ENCODE assay signal across 34 cellular contexts in the genomic region with DNA sequence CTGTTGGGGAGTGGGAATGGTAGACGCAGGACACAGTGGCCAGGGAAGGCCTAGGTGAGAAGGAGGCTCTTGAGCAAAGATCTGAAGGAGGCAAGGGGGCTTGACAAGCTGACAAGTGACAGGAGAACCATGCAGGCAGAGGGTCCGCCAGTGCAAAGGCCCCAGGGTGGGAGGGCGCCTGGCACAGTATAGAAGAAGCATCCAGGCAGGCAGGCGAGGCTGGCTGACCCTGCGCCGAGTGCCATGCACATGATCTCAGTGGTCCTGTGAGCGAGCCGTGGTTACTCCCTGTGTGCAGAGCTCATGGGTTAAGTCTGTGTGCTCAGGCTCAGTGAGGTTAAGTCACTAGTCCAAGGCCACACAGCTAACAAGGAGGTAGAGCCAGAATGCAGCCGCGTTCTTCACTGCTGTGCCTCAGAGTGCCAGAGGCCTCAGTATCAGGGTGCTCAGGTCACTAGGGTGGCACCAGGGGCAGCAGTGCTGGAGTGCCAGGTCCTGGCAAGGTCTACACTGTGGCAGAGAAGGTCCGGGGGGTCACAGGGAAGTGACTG. TPM values are rescaled to one million over a fixed set of nuclear protein-coding genes. Genes with fewer than 3 reads are reported as not detected.
"Had no signal": no experiment of that assay in that cellular context is flagged by ENCODE, and none has a peak within 500 bp of the region (broad histone marks: within the 10 kb centered on the region; RNA-seq: fewer than 3 reads in every experiment).

No MANE protein-coding gene starts in this region.

- H3K27me3 Mint-ChIP-seq: activated naive CD8-positive, alpha-beta T cell; central memory CD8-positive, alpha-beta T cell had no signal

- FAIRE-seq: RCC 7860 had no signal

- DNase-seq: activated CD4-positive, alpha-beta memory T cell treated with anti-CD3 and anti-CD28 coated beads, Interleukin-2, amount 10 ng/mL, durations not matched to agents 7 days and 5 days; activated CD4-positive, alpha-beta T cell treated with anti-CD3 and anti-CD28 coated beads for 1 hour; activated CD4-positive, alpha-beta T cell treated with anti-CD3 and anti-CD28 coated beads for 48 hours; activated CD4-positive, CD25-positive, alpha-beta regulatory T cell; activated CD8-positive, alpha-beta memory T cell treated with anti-CD3 and anti-CD28 coated beads for 24 hours; activated CD8-positive, alpha-beta memory T cell treated with anti-CD3 and anti-CD28 coated beads, Interleukin-2, amount 10 ng/mL, durations not matched to agents 7 days and 5 days; activated CD8-positive, alpha-beta memory T cell treated with anti-CD3 and anti-CD28 coated beads, Interleukin-2, amount 50 U/mL, for 48 hours; activated effector memory CD4-positive, alpha-beta T cell treated with Interleukin-2 at 50 U/mL for 16 hours; activated naive CD4-positive, alpha-beta T cell treated with anti-CD3 and anti-CD28 coated beads, Interleukin-2, amount 10 ng/mL, durations not matched to agents 7 days and 5 days; activated naive CD8-positive, alpha-beta T cell treated with anti-CD3 and anti-CD28 coated beads, Interleukin-2, amount 50 U/mL, for 24 hours; activated T-cell treated with anti-CD3 and anti-CD28 coated beads, Interleukin-2, amount 50 U/mL, for 48 hours; anterior cingulate cortex; brain microvascular endothelial cell; Karpas-422; NCI-H1105 treated with DMSO at 0.1 percent for 48 hours; NCI-H1436; NCI-H1694; NCI-H1930; NCI-H2081 treated with DMSO at 0.1 percent for 48 hours; NCI-H226; NCI-H446 treated with DMSO at 0.1 percent for 48 hours; NCI-H524; NCI-H69; PC-3; Right ventricle myocardium superior; SW 1271; T-helper 1 cell; T-helper 2 cell; T-helper 9 cell; WERI-Rb-1 had no signal

- H3K4me1 Mint-ChIP-seq: activated CD4-positive, alpha-beta memory T cell treated with anti-CD3 and anti-CD28 coated beads, Interleukin-2, amount 10 ng/mL, durations not matched to agents 7 days and 5 days; activated CD8-positive, alpha-beta memory T cell treated with anti-CD3 and anti-CD28 coated beads, Interleukin-2, amount 10 ng/mL, durations not matched to agents 7 days and 5 days; activated naive CD4-positive, alpha-beta T cell treated with anti-CD3 and anti-CD28 coated beads, Interleukin-2, amount 10 ng/mL, durations not matched to agents 7 days and 5 days; central memory CD8-positive, alpha-beta T cell had no signal

- H3K27ac ChIP-seq: brain microvascular endothelial cell, RWPE1, WERI-Rb-1 had no signal

- H3K27ac Mint-ChIP-seq: activated CD4-positive, alpha-beta memory T cell treated with anti-CD3 and anti-CD28 coated beads, Interleukin-2, amount 10 ng/mL, durations not matched to agents 7 days and 5 days; activated CD8-positive, alpha-beta memory T cell treated with anti-CD3 and anti-CD28 coated beads, Interleukin-2, amount 10 ng/mL, durations not matched to agents 7 days and 5 days; activated naive CD4-positive, alpha-beta T cell treated with anti-CD3 and anti-CD28 coated beads, Interleukin-2, amount 10 ng/mL, durations not matched to agents 7 days and 5 days; activated naive CD8-positive, alpha-beta T cell; activated naive CD8-positive, alpha-beta T cell treated with anti-CD3 and anti-CD28 coated beads, Interleukin-2, amount 50 U/mL, for 24 hours had no signal

- H3K4me3 Mint-ChIP-seq: activated CD4-positive, alpha-beta memory T cell treated with anti-CD3 and anti-CD28 coated beads, Interleukin-2, amount 10 ng/mL, durations not matched to agents 7 days and 5 days; activated CD8-positive, alpha-beta memory T cell treated with anti-CD3 and anti-CD28 coated beads, Interleukin-2, amount 10 ng/mL, durations not matched to agents 7 days and 5 days; activated naive CD4-positive, alpha-beta T cell treated with anti-CD3 and anti-CD28 coated beads, Interleukin-2, amount 10 ng/mL, durations not matched to agents 7 days and 5 days; activated naive CD8-positive, alpha-beta T cell; activated naive CD8-positive, alpha-beta T cell treated with anti-CD3 and anti-CD28 coated beads, Interleukin-2, amount 50 U/mL, for 24 hours; central memory CD8-positive, alpha-beta T cell had no signal

- ATAC-seq: activated CD8-positive, alpha-beta memory T cell treated with anti-CD3 and anti-CD28 coated beads, Interleukin-2, amount 10 ng/mL, durations not matched to agents 7 days and 5 days; activated naive CD8-positive, alpha-beta T cell treated with anti-CD3 and anti-CD28 coated beads, Interleukin-2, amount 50 U/mL, for 24 hours; PC-3 had no signal

- H3K9me3 Mint-ChIP-seq: activated CD4-positive, alpha-beta memory T cell treated with anti-CD3 and anti-CD28 coated beads, Interleukin-2, amount 10 ng/mL, durations not matched to agents 7 days and 5 days; activated naive CD4-positive, alpha-beta T cell treated with anti-CD3 and anti-CD28 coated beads, Interleukin-2, amount 10 ng/mL, durations not matched to agents 7 days and 5 days; activated naive CD8-positive, alpha-beta T cell treated with anti-CD3 and anti-CD28 coated beads, Interleukin-2, amount 50 U/mL, for 24 hours; central memory CD8-positive, alpha-beta T cell had no signal

- H3K27me3 ChIP-seq: brain microvascular endothelial cell had no signal

- H3K36me3 ChIP-seq: brain microvascular endothelial cell had no signal

- H3K36me3 Mint-ChIP-seq: activated CD8-positive, alpha-beta memory T cell treated with anti-CD3 and anti-CD28 coated beads, Interleukin-2, amount 10 ng/mL, durations not matched to agents 7 days and 5 days; activated naive CD4-positive, alpha-beta T cell treated with anti-CD3 and anti-CD28 coated beads, Interleukin-2, amount 10 ng/mL, durations not matched to agents 7 days and 5 days had no signal

RNA-seq across cellular contexts. Expression of gene CNFN, which starts 15.2 kb away (rescaled TPM):
- total RNA-seq: activated CD4-positive, alpha-beta memory T cell treated with anti-CD3 and anti-CD28 coated beads, Interleukin-2, amount 10 ng/mL, durations not matched to agents 7 days and 5 days; activated CD8-positive, alpha-beta memory T cell treated with anti-CD3 and anti-CD28 coated beads, Interleukin-2, amount 10 ng/mL, durations not matched to agents 7 days and 5 days had no signal
